ENCODE assay signal across 8 cellular contexts in the genomic region with DNA sequence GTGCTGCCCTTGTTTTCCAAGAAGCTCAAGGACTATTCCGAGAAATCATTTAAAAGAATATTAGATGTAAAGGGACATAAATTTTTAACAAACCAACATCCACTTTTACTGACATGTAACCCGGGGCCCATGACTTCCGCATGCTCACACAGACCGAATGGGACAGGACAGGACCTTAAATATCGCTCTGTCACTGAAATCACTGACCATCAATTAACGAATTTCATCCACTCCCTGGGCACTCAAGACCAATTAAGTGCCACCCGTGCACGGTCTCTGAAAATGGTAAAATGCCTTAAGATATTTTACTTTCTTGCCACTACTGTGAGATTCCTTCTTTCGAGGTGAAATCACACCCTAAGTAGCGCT. TPM values are rescaled to one million over a fixed set of nuclear protein-coding genes. Genes with fewer than 3 reads are reported as not detected.
DNase-seq lines count a peak whose midpoint lies in the region; ATAC-seq, FAIRE-seq and TF ChIP-seq lines count a peak whose summit lies in the region.

No MANE protein-coding gene starts in this region.

- H3K4me2 ChIP-seq in MM.1S (ENCODE audit: low read depth, low read length) (peak overlapping the region; percentile 30), neural cell (ENCODE audit: low read length) (peak overlapping the region; percentile 68)

- no peaks in the 10 kb centered on the region for H3K9me2 ChIP-seq in MM.1S (replicated peaks; ENCODE audit: insufficient read depth, low read length)
- H3K9me2 ChIP-seq in neural cell (ENCODE audit: insufficient read depth, low read length) = no peaks in the 10 kb centered on the region

- 0 out of 2 replicates have a peak, but pooled peaks cover 4% of the 10 kb centered on the region for H3K4me1 ChIP-seq in MM.1S (ENCODE audit: low read length)
- peaks cover 11% of the 10 kb centered on the region for H3K4me1 ChIP-seq in endocrine pancreas (ENCODE audit: control insufficient read depth, insufficient read depth, low read length)

- H3K79me2 ChIP-seq in MM.1S (ENCODE audit: low read length) (no peaks in the 10 kb centered on the region), neural cell (replicated peaks; ENCODE audit: insufficient read depth, low read length) (peaks cover 10% of the 10 kb centered on the region)

- no peak for TF ChIP-seq CTCF in MM.1S (IDR thresholded peaks at IDR 0.05; ENCODE audit: low read length)
- TF ChIP-seq CTCF in neural cell (IDR thresholded peaks at IDR 0.05; ENCODE audit: poor library complexity, severe bottlenecking) = no peak

- FAIRE-seq in frontal cortex (lab: Jason Lieb, UNC) = no peak

- no peak for TF ChIP-seq EP300 in neural cell (conservative IDR thresholded peaks at IDR 0.05; ENCODE audit: poor library complexity, severe bottlenecking)

- TF ChIP-seq RAD21 in neural cell (conservative IDR thresholded peaks at IDR 0.05) = no peak

- DNase-seq in MM.1S (no peak), frontal cortex (ENCODE audit: low spot score in 2 of 2) (no peak), NCI-H1436 treated with DMSO at 0.1 percent for 48 hours (lab: John Stamatoyannopoulos, UW) (no peak), NCI-H524 treated with DMSO at 0.1 percent for 48 hours (lab: John Stamatoyannopoulos, UW) (no peak)

- H3K4me3 ChIP-seq in GM08714 (ENCODE audit: low read length) = peak overlapping the region; percentile 92
- peak overlapping the region; percentile 61 for H3K4me3 ChIP-seq in MM.1S (ENCODE audit: low read length)
- peak overlapping the region; percentile 97 for H3K4me3 ChIP-seq in endocrine pancreas (ENCODE audit: control insufficient read depth, insufficient read depth, low read length)
- peak overlapping the region; percentile 74 for H3K4me3 ChIP-seq in neural cell (ENCODE audit: low read length)

- ATAC-seq in GM21723 (IDR thresholded peaks at IDR 0.05; ENCODE audit: unreplicated experiment) = peak; percentile 57

- H2AFZ ChIP-seq in MM.1S (ENCODE audit: low read length) (peak overlapping the region; percentile 70), neural cell (ENCODE audit: low read depth, low read length) (peak overlapping the region; percentile 62)

- no peaks in the 10 kb centered on the region for H3K9me3 ChIP-seq in MM.1S (replicated peaks; ENCODE audit: insufficient read depth, low read length)
- no peaks in the 10 kb centered on the region for H3K9me3 ChIP-seq in endocrine pancreas (ENCODE audit: control insufficient read depth, low read length)
- H3K9me3 ChIP-seq in neural cell (ENCODE audit: low read length) = no peaks in the 10 kb centered on the region

- H3K9ac ChIP-seq in MM.1S (ENCODE audit: low read length) = peak overlapping the region; percentile 47; the same call in 1 of the 2 replicates
- H3K9ac ChIP-seq in endocrine pancreas (ENCODE audit: control insufficient read depth, insufficient read depth, low read length) = peak overlapping the region; percentile 70
- H3K9ac ChIP-seq in neural cell (ENCODE audit: low read length) = peak overlapping the region; percentile 84

- H3K27me3 ChIP-seq in MM.1S (replicated peaks; ENCODE audit: insufficient read depth, low read length) (no peaks in the 10 kb centered on the region), endocrine pancreas (ENCODE audit: control insufficient read depth, insufficient read depth, low read length) (no peaks in the 10 kb centered on the region), neural cell (ENCODE audit: insufficient read depth, low read depth, low read length) (no peaks in the 10 kb centered on the region)

- H3K36me3 ChIP-seq in MM.1S (replicated peaks; ENCODE audit: insufficient read depth, low read length) (no peaks in the 10 kb centered on the region), endocrine pancreas (ENCODE audit: control insufficient read depth, insufficient read depth, low read length) (no peaks in the 10 kb centered on the region), neural cell (ENCODE audit: insufficient read depth, low read length) (no peaks in the 10 kb centered on the region)

- H3K27ac ChIP-seq in MM.1S (ENCODE audit: low read length) (0 out of 2 replicates have a peak overlapping the region, but pooled peaks have one; percentile 9), neural cell (ENCODE audit: low read length) (peak overlapping the region; percentile 86)

- H4K20me1 ChIP-seq in MM.1S (ENCODE audit: insufficient read depth, low read length) (no peaks in the 10 kb centered on the region), neural cell (ENCODE audit: insufficient read depth) (no peaks in the 10 kb centered on the region)

- H3F3A ChIP-seq in MM.1S (ENCODE audit: insufficient read depth, low read length) (no peaks in the 10 kb centered on the region), neural cell (ENCODE audit: insufficient read depth, low read length, poor library complexity, severe bottlenecking) (no peaks in the 10 kb centered on the region)

TF ChIP-seq in neural cell, 6 proteins besides CTCF, POLR2A, EP300 and RAD21:
- TF ChIP-seq TAF1 (IDR thresholded peaks at IDR 0.05; ENCODE audit: low read depth) (no peak), MXI1 (conservative IDR thresholded peaks at IDR 0.05; ENCODE audit: poor library complexity, severe bottlenecking) (no peak), EZH2 (IDR thresholded peaks at IDR 0.05; ENCODE audit: borderline replicate concordance, insufficient read depth, low read length, poor library complexity, severe bottlenecking) (no peak), SMC3 (conservative IDR thresholded peaks at IDR 0.05; ENCODE audit: poor library complexity) (no peak), POLR2AphosphoS5 (IDR thresholded peaks at IDR 0.05) (no peak), REST (IDR thresholded peaks at IDR 0.05; ENCODE audit: borderline replicate concordance) (no peak)
TF ChIP-seq in neural cell: peak in this region for 0.

RNA-seq across cellular contexts. Expression of gene NUDT12, which starts 0.5 kb away (rescaled TPM):
- polyA plus RNA-seq in neural cell = 22.8 and 24.9 TPM in 2 replicates
- polyA minus RNA-seq in neural cell = 23.4 and 25.9 TPM in 2 replicates
- 26.9 TPM for total RNA-seq in frontal cortex
